In genomic region chr19:3330047-3330446, GRCh38 we compare ENCODE assay signal across 28 cellular contexts.
"Had no signal": no experiment of that assay in that cellular context is flagged by ENCODE, and none has a peak within 500 bp of the region (broad histone marks: within the 10 kb centered on the region; RNA-seq: fewer than 3 reads in every experiment).

No MANE protein-coding gene starts in this region.

- H3K4me1 ChIP-seq: colonic mucosa, foreskin keratinocyte had no signal

- DNase-seq: colonic mucosa; cortex of kidney; dermis blood vessel endothelial cell; dorsolateral prefrontal cortex; effector CD4-positive, alpha-beta T cell; effector CD8-positive, alpha-beta T cell; effector memory CD4-positive, alpha-beta T cell; effector memory CD8-positive, alpha-beta T cell; endodermal cell; erythroblast; esophagus squamous epithelium; foreskin fibroblast; foreskin keratinocyte; foreskin melanocyte; gastrocnemius medialis; glutamatergic neuron; head of caudate nucleus; heart right ventricle had no signal

- FAIRE-seq: colon, endometrium, endothelial cell of umbilical vein, frontal cortex had no signal

- ATAC-seq: effector memory CD8-positive, alpha-beta T cell; esophagus mucosa; foreskin keratinocyte; gastrocnemius medialis; gastroesophageal sphincter had no signal

- H3K9me3 ChIP-seq: colonic mucosa, esophagus muscularis mucosa, esophagus squamous epithelium, gastrocnemius medialis, gastroesophageal sphincter, heart right ventricle had no signal

- H3K4me3 ChIP-seq: colonic mucosa, coronary artery, dorsolateral prefrontal cortex, esophagus muscularis mucosa, esophagus squamous epithelium, gastrocnemius medialis, gastroesophageal sphincter, heart left ventricle, heart right ventricle had no signal

- H3K27ac ChIP-seq: colonic mucosa, coronary artery, dorsolateral prefrontal cortex, epithelial cell of prostate, esophagus muscularis mucosa, esophagus squamous epithelium, foreskin keratinocyte, gastrocnemius medialis, gastroesophageal sphincter, heart left ventricle, heart right ventricle had no signal

- H3K36me3 ChIP-seq: colonic mucosa, esophagus muscularis mucosa, esophagus squamous epithelium, gastrocnemius medialis, gastroesophageal sphincter, heart left ventricle, heart right ventricle had no signal

- H3K27me3 ChIP-seq: colonic mucosa, esophagus muscularis mucosa, esophagus squamous epithelium, gastrocnemius medialis, gastroesophageal sphincter, heart left ventricle, heart right ventricle had no signal
